Comparison of ENCODE assay signal across 2 cellular contexts in genomic region chr14:23637655-23638413, GRCh38. TPM values are rescaled to one million over a fixed set of nuclear protein-coding genes. Genes with fewer than 3 reads are reported as not detected.
"Had no signal": no experiment of that assay in that cellular context is flagged by ENCODE, and none has a peak within 500 bp of the region (broad histone marks: within the 10 kb centered on the region; RNA-seq: fewer than 3 reads in every experiment).

No MANE protein-coding gene starts in this region.

RNA-seq across cellular contexts. Expression of gene JPH4, which starts 59.2 kb away (rescaled TPM):
- total RNA-seq: HT-29, IMR-90 had no signal
- polyA plus RNA-seq: IMR-90 had no signal
